In genomic region chr10:64476520-64476919, GRCh38 we compare ENCODE assay signal across 11 cellular contexts.
"Had no signal": no experiment of that assay in that cellular context is flagged by ENCODE, and none has a peak within 500 bp of the region (broad histone marks: within the 10 kb centered on the region; RNA-seq: fewer than 3 reads in every experiment).

No MANE protein-coding gene starts in this region.

- H3K9me3 ChIP-seq: HAP-1 had no signal

- H3K4me2 ChIP-seq: GM23338 had no signal

- H3K27ac ChIP-seq: GM23248 had no signal

- DNase-seq: GM23248, GOT3, H7, H9, HCEC 1CT, HFFc6 had no signal

- H3K4me1 ChIP-seq: HAP-1 had no signal

- H3K36me3 ChIP-seq: HAP-1 had no signal

- H3K9ac ChIP-seq: GM23248 had no signal

- ATAC-seq: GM23338, HCT116 had no signal

- FAIRE-seq: H1, H54 had no signal

- H2AFZ ChIP-seq: GM23248, GM23338 had no signal

- H3K4me3 ChIP-seq: GM23248, GM23338, HAP-1 had no signal
